In the genomic region with DNA sequence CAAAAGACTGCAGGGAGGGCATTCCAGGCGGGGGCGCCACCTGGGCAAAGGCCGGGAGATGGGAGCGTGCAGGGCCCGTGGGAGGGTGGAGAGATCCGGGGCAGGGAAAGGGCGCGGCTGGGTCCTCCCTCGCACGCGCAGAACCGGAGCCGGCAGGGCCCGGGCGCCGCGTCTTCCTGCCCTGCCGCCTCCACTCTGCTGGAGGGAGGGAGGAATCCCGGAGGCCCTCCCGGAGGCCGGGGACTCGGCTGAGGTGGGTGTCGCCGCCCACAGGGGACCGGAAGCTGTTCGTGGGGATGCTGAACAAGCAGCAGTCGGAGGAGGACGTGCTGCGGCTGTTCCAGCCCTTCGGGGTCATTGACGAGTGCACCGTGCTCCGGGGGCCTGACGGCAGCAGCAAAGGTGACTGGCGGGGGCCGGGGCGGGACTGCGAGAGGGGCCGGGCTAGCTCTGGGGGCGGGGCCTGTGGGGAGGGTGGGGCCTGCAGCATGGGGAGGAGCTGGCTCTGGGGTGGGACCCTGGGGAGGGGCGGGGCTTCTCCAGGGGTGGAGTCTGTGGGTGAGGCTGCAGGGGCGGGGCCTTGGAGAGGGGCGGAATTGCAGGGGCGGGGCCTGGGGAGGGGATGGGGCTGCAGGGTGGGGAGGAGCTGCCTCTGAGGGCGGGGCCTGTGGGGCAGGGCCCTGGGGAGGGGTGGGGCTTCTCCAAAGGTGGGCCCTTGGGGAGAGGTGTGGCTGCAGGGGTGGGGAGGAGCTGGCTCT, we compare ENCODE assay signal across 1 cellular context.
TF ChIP-seq lines count a peak whose summit lies in the region.

No MANE protein-coding gene starts in this region.

TF ChIP-seq in HEK293, 187 proteins besides CTCF, POLR2A, EP300 and RAD21 (continued from another document and continues in another):
- peak; percentile 92 for TF ChIP-seq KLF1 (tag by site-specific recombination; IDR thresholded peaks at IDR 0.05)
- TF ChIP-seq ZNF350 (tag by site-specific recombination; IDR thresholded peaks at IDR 0.05), result no peak
- no peak for TF ChIP-seq ZFP37 (tag by site-specific recombination; IDR thresholded peaks at IDR 0.05)
- TF ChIP-seq, protein P1, sequence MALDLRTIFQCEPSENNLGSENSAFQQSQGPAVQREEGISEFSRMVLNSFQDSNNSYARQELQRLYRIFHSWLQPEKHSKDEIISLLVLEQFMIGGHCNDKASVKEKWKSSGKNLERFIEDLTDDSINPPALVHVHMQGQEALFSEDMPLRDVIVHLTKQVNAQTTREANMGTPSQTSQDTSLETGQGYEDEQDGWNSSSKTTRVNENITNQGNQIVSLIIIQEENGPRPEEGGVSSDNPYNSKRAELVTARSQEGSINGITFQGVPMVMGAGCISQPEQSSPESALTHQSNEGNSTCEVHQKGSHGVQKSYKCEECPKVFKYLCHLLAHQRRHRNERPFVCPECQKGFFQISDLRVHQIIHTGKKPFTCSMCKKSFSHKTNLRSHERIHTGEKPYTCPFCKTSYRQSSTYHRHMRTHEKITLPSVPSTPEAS (tag by site-specific recombination; IDR thresholded peaks at IDR 0.05), result peak; percentile 21; the same call in 1 of the 2 replicates
- TF ChIP-seq ZNF621 (tag by site-specific recombination; IDR thresholded peaks at IDR 0.05), result no peak
- no peak for TF ChIP-seq ZNF626 (tag by site-specific recombination; IDR thresholded peaks at IDR 0.05)
- TF ChIP-seq WT1 (tag by site-specific recombination; IDR thresholded peaks at IDR 0.05), result peak; percentile 34; the same call in 1 of the 2 replicates
- TF ChIP-seq ZNF830 (tag by site-specific recombination; IDR thresholded peaks at IDR 0.05; ENCODE audit: low read depth), result no peak
- TF ChIP-seq SCRT1 (tag by site-specific recombination; IDR thresholded peaks at IDR 0.05; ENCODE audit: borderline replicate concordance), result no peak
- peak; percentile 70; the same call in 1 of the 2 replicates for TF ChIP-seq ZNF391 (tag by site-specific recombination; IDR thresholded peaks at IDR 0.05; ENCODE audit: borderline replicate concordance, low read depth)
- TF ChIP-seq, protein P2, sequence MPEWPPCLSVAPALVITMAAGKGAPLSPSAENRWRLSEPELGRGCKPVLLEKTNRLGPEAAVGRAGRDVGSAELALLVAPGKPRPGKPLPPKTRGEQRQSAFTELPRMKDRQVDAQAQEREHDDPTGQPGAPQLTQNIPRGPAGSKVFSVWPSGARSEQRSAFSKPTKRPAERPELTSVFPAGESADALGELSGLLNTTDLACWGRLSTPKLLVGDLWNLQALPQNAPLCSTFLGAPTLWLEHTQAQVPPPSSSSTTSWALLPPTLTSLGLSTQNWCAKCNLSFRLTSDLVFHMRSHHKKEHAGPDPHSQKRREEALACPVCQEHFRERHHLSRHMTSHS (tag by site-specific recombination; IDR thresholded peaks at IDR 0.05), result no peak
- TF ChIP-seq ZNF302 (tag by site-specific recombination; IDR thresholded peaks at IDR 0.05; ENCODE audit: low read depth), result no peak
- TF ChIP-seq ZNF354C (tag by site-specific recombination; IDR thresholded peaks at IDR 0.05; ENCODE audit: borderline replicate concordance, low read depth), result no peak
- TF ChIP-seq KLF17 (tag by site-specific recombination; IDR thresholded peaks at IDR 0.05), result 0 out of 2 replicates have a peak, but pooled peaks have one; percentile 48
- 0 out of 2 replicates have a peak, but pooled peaks have one; percentile 24 for TF ChIP-seq BCL11B (tag by site-specific recombination; IDR thresholded peaks at IDR 0.05; ENCODE audit: low read depth)
- no peak for TF ChIP-seq ZNF677 (tag by site-specific recombination; IDR thresholded peaks at IDR 0.05)
- TF ChIP-seq ZNF335 (tag by site-specific recombination; conservative IDR thresholded peaks at IDR 0.05), result peak; percentile 94
- TF ChIP-seq ZNF433 (tag by site-specific recombination; IDR thresholded peaks at IDR 0.05; ENCODE audit: low read depth), result no peak
- no peak for TF ChIP-seq ZFP3 (tag by site-specific recombination; IDR thresholded peaks at IDR 0.05; ENCODE audit: low read depth)
- peak; percentile 63 for TF ChIP-seq ZXDB (tag by site-specific recombination; IDR thresholded peaks at IDR 0.05)
- TF ChIP-seq MZF1 (tag by site-specific recombination; IDR thresholded peaks at IDR 0.05; ENCODE audit: borderline replicate concordance), result no peak
- TF ChIP-seq ZNF654 (tag by site-specific recombination; IDR thresholded peaks at IDR 0.05; ENCODE audit: low read depth), result no peak
- no peak for TF ChIP-seq ZBTB48 (tag by site-specific recombination; IDR thresholded peaks at IDR 0.05)
- no peak for TF ChIP-seq ZNF670 (tag by site-specific recombination; IDR thresholded peaks at IDR 0.05; ENCODE audit: low read depth)
- no peak for TF ChIP-seq ZNF623 (tag by site-specific recombination; IDR thresholded peaks at IDR 0.05)
- TF ChIP-seq GFI1B (tag by site-specific recombination; IDR thresholded peaks at IDR 0.05), result no peak
- peak; percentile 97 for TF ChIP-seq EGR2 (tag by site-specific recombination; IDR thresholded peaks at IDR 0.05; ENCODE audit: low read depth)
- TF ChIP-seq ZNF544 (tag by site-specific recombination; IDR thresholded peaks at IDR 0.05), result no peak
- TF ChIP-seq ZNF560 (tag by site-specific recombination; IDR thresholded peaks at IDR 0.05; ENCODE audit: borderline replicate concordance), result no peak
- TF ChIP-seq, protein P3, sequence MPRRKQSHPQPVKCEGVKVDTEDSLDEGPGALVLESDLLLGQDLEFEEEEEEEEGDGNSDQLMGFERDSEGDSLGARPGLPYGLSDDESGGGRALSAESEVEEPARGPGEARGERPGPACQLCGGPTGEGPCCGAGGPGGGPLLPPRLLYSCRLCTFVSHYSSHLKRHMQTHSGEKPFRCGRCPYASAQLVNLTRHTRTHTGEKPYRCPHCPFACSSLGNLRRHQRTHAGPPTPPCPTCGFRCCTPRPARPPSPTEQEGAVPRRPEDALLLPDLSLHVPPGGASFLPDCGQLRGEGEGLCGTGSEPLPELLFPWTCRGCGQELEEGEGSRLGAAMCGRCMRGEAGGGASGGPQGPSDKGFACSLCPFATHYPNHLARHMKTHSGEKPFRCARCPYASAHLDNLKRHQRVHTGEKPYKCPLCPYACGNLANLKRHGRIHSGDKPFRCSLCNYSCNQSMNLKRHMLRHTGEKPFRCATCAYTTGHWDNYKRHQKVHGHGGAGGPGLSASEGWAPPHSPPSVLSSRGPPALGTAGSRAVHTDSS (tag by site-specific recombination; IDR thresholded peaks at IDR 0.05), result no peak
- no peak for TF ChIP-seq ZSCAN16 (tag by site-specific recombination; IDR thresholded peaks at IDR 0.05)
- TF ChIP-seq ZNF274 (IDR thresholded peaks at IDR 0.05; ENCODE audit: low read length), result no peak
- TF ChIP-seq ZNF274 (tag by site-specific recombination; IDR thresholded peaks at IDR 0.05; ENCODE audit: borderline replicate concordance), result no peak
- TF ChIP-seq ZNF138 (tag by site-specific recombination; IDR thresholded peaks at IDR 0.05; ENCODE audit: borderline replicate concordance), result no peak
- TF ChIP-seq, protein P4, sequence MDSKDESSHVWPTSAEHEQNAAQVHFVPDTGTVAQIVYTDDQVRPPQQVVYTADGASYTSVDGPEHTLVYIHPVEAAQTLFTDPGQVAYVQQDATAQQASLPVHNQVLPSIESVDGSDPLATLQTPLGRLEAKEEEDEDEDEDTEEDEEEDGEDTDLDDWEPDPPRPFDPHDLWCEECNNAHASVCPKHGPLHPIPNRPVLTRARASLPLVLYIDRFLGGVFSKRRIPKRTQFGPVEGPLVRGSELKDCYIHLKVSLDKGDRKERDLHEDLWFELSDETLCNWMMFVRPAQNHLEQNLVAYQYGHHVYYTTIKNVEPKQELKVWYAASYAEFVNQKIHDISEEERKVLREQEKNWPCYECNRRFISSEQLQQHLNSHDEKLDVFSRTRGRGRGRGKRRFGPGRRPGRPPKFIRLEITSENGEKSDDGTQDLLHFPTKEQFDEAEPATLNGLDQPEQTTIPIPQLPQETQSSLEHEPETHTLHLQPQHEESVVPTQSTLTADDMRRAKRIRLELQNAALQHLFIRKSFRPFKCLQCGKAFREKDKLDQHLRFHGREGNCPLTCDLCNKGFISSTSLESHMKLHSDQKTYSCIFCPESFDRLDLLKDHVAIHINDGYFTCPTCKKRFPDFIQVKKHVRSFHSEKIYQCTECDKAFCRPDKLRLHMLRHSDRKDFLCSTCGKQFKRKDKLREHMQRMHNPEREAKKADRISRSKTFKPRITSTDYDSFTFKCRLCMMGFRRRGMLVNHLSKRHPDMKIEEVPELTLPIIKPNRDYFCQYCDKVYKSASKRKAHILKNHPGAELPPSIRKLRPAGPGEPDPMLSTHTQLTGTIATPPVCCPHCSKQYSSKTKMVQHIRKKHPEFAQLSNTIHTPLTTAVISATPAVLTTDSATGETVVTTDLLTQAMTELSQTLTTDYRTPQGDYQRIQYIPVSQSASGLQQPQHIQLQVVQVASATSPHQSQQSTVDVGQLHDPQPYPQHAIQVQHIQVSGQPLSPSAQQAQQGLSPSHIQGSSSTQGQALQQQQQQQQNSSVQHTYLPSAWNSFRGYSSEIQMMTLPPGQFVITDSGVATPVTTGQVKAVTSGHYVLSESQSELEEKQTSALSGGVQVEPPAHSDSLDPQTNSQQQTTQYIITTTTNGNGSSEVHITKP (tag by site-specific recombination; IDR thresholded peaks at IDR 0.05), result peak; percentile 74
- TF ChIP-seq ZNF658 (tag by site-specific recombination; IDR thresholded peaks at IDR 0.05), result no peak
- no peak for TF ChIP-seq ZNF248 (tag by site-specific recombination; IDR thresholded peaks at IDR 0.05)
- TF ChIP-seq ZNF211 (tag by site-specific recombination; IDR thresholded peaks at IDR 0.05; ENCODE audit: low read depth), result no peak
- TF ChIP-seq ZNF37A (tag by site-specific recombination; IDR thresholded peaks at IDR 0.05), result no peak
- peak; percentile 66 for TF ChIP-seq SP3 (tag by site-specific recombination; IDR thresholded peaks at IDR 0.05)
- TF ChIP-seq ZNF155 (tag by site-specific recombination; IDR thresholded peaks at IDR 0.05), result no peak
- TF ChIP-seq REPIN1 (tag by site-specific recombination; IDR thresholded peaks at IDR 0.05; ENCODE audit: low read depth), result no peak
- 0 out of 2 replicates have a peak, but pooled peaks have one; percentile 17 for TF ChIP-seq ZNF777 (tag by site-specific recombination; IDR thresholded peaks at IDR 0.05; ENCODE audit: borderline replicate concordance)
- TF ChIP-seq, protein P5, sequence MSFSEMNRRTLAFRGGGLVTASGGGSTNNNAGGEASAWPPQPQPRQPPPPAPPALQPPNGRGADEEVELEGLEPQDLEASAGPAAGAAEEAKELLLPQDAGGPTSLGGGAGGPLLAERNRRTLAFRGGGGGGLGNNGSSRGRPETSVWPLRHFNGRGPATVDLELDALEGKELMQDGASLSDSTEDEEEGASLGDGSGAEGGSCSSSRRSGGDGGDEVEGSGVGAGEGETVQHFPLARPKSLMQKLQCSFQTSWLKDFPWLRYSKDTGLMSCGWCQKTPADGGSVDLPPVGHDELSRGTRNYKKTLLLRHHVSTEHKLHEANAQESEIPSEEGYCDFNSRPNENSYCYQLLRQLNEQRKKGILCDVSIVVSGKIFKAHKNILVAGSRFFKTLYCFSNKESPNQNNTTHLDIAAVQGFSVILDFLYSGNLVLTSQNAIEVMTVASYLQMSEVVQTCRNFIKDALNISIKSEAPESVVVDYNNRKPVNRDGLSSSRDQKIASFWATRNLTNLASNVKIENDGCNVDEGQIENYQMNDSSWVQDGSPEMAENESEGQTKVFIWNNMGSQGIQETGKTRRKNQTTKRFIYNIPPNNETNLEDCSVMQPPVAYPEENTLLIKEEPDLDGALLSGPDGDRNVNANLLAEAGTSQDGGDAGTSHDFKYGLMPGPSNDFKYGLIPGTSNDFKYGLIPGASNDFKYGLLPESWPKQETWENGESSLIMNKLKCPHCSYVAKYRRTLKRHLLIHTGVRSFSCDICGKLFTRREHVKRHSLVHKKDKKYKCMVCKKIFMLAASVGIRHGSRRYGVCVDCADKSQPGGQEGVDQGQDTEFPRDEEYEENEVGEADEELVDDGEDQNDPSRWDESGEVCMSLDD (tag by site-specific recombination; IDR thresholded peaks at IDR 0.05), result peak; percentile 79
- TF ChIP-seq, protein P6, sequence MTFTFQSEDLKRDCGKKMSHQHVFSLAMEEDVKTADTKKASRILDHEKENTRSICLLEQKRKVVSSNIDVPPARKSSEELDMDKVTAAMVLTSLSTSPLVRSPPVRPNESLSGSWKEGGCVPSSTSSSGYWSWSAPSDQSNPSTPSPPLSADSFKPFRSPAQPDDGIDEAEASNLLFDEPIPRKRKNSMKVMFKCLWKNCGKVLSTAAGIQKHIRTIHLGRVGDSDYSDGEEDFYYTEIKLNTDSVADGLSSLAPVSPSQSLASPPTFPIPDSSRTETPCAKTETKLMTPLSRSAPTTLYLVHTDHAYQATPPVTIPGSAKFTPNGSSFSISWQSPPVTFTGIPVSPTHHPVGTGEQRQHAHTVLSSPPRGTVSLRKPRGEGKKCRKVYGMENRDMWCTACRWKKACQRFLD (tag by site-specific recombination; IDR thresholded peaks at IDR 0.05), result no peak
- TF ChIP-seq ZNF624 (tag by site-specific recombination; IDR thresholded peaks at IDR 0.05), result no peak
- TF ChIP-seq ZBTB17 (tag by site-specific recombination; IDR thresholded peaks at IDR 0.05), result peak; percentile 42; the same call in 1 of the 2 replicates
- TF ChIP-seq ZNF629 (tag by site-specific recombination; IDR thresholded peaks at IDR 0.05), result 0 out of 2 replicates have a peak, but pooled peaks have one; percentile 38
- no peak for TF ChIP-seq ZNF184 (tag by site-specific recombination; IDR thresholded peaks at IDR 0.05)
- no peak for TF ChIP-seq ZNF558 (tag by site-specific recombination; IDR thresholded peaks at IDR 0.05)
- TF ChIP-seq, protein P7, sequence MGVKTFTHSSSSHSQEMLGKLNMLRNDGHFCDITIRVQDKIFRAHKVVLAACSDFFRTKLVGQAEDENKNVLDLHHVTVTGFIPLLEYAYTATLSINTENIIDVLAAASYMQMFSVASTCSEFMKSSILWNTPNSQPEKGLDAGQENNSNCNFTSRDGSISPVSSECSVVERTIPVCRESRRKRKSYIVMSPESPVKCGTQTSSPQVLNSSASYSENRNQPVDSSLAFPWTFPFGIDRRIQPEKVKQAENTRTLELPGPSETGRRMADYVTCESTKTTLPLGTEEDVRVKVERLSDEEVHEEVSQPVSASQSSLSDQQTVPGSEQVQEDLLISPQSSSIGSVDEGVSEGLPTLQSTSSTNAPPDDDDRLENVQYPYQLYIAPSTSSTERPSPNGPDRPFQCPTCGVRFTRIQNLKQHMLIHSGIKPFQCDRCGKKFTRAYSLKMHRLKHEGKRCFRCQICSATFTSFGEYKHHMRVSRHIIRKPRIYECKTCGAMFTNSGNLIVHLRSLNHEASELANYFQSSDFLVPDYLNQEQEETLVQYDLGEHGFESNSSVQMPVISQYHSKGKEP (tag by site-specific recombination; IDR thresholded peaks at IDR 0.05), result no peak
- no peak for TF ChIP-seq ZNF311 (tag by site-specific recombination; IDR thresholded peaks at IDR 0.05; ENCODE audit: borderline replicate concordance)
